ENCODE assay signal across 9 cellular contexts in genomic region chr3:186617038-186617934, GRCh38. TPM values are rescaled to one million over a fixed set of nuclear protein-coding genes. Genes with fewer than 3 reads are reported as not detected.
A peak's percentile ranks its signal among the peaks of the same experiment; 100 is the strongest.
DNase-seq lines count a peak whose midpoint lies in the region; ATAC-seq and FAIRE-seq lines count a peak whose summit lies in the region.
"Had no signal": no experiment of that assay in that cellular context is flagged by ENCODE, and none has a peak within 500 bp of the region (broad histone marks: within the 10 kb centered on the region; RNA-seq: fewer than 3 reads in every experiment).

No MANE protein-coding gene starts in this region.

- no peaks in the 10 kb centered on the region for H3K9me3 ChIP-seq in BLaER1

- H3K4me3 ChIP-seq in BLaER1 = no peak overlapping the region

- H3K27ac ChIP-seq in BLaER1 = no peak overlapping the region

- no peaks in the 10 kb centered on the region for H3K27me3 ChIP-seq in BLaER1

- FAIRE-seq in GM19239 (lab: Jason Lieb, UNC) = peak; percentile 83

- peaks cover 20% of the 10 kb centered on the region for H3K4me1 ChIP-seq in BLaER1

- no peaks in the 10 kb centered on the region for H4K20me1 ChIP-seq in BLaER1

- peak overlapping the region; percentile 16 for H3K4me2 ChIP-seq in BLaER1

- ATAC-seq in HG03432 (IDR thresholded peaks at IDR 0.05; ENCODE audit: unreplicated experiment) = peak; percentile 98

- no peaks in the 10 kb centered on the region for H3K36me3 ChIP-seq in BLaER1

- no peak overlapping the region for H3K9ac ChIP-seq in BLaER1

- DNase-seq in GM19239 (ENCODE audit: insufficient read length, low spot score) (peak; percentile 81), NCI-H446 (lab: John Stamatoyannopoulos, UW) (peak; percentile 63 to 91), cerebellum (ENCODE audit: low spot score) (peak; percentile 78), left kidney (ENCODE audit: low read depth, low spot score) (peak; percentile 88)
- peak; percentile 78 to 82 for DNase-seq in activated CD4-positive, alpha-beta T cell treated with anti-CD3 and anti-CD28 coated beads for 24 hours (ENCODE audit: low read depth in 2 of 2)
- DNase-seq in stimulated activated CD4-positive, alpha-beta T cell treated with anti-CD3 and anti-CD28 coated beads, Interleukin-4, amount 100 ng/mL, for 1 hour = peak; percentile 85

RNA-seq across cellular contexts. Expression of gene AHSG, which starts 4.4 kb away (rescaled TPM):
- 0.27 TPM for total RNA-seq in cerebellum
- total RNA-seq: T-helper 2 cell treated with Interferon-gamma antibody and Interleukin-4, amounts not matched to agents 100 ng/mL and 5 ng/mL, for 36 hours had no signal

RNA-seq across cellular contexts. Expression of gene FETUB, which starts 22.9 kb away (rescaled TPM):
- not detected for total RNA-seq in cerebellum
- total RNA-seq: T-helper 2 cell treated with Interferon-gamma antibody and Interleukin-4, amounts not matched to agents 100 ng/mL and 5 ng/mL, for 36 hours had no signal

RNA-seq across cellular contexts. Expression of gene DNAJB11, which starts 46.8 kb away (rescaled TPM):
- 30.1 TPM for total RNA-seq in cerebellum

RNA-seq across cellular contexts. Expression of gene HRG, which starts 48.5 kb away (rescaled TPM):
- not detected for total RNA-seq in cerebellum
- total RNA-seq: T-helper 2 cell treated with Interferon-gamma antibody and Interleukin-4, amounts not matched to agents 100 ng/mL and 5 ng/mL, for 36 hours had no signal

RNA-seq across cellular contexts. Expression of gene TBCCD1, which starts 50.1 kb away (rescaled TPM):
- total RNA-seq in cerebellum = 24.4 TPM
